ENCODE assay signal across 13 cellular contexts in genomic region chr6:26600759-26601158, GRCh38.
"Had no signal": no experiment of that assay in that cellular context is flagged by ENCODE, and none has a peak within 500 bp of the region (broad histone marks: within the 10 kb centered on the region; RNA-seq: fewer than 3 reads in every experiment).

No MANE protein-coding gene starts in this region.

- DNase-seq: activated CD8-positive, alpha-beta memory T cell treated with anti-CD3 and anti-CD28 coated beads for 24 hours; activated gamma-delta T cell treated with Interleukin-2 at 50 U/mL for 16 hours; amniotic stem cell; islet precursor cell; nucleus accumbens; posterior cingulate gyrus; retina; T-helper 9 cell; transverse colon had no signal

- H3K27ac ChIP-seq: esophagus muscularis mucosa, transverse colon had no signal

- H3K27ac Mint-ChIP-seq: stimulated activated memory B cell treated with anti-CD40 and anti-IgM and Interleukin-4, amounts not matched to agents 10 μg/mL and 1 μg/mL and 100 μg/mL, for 72 hours had no signal

- H3K27me3 ChIP-seq: esophagus muscularis mucosa, transverse colon had no signal

- H3K4me3 Mint-ChIP-seq: stimulated activated memory B cell treated with anti-CD40 and anti-IgM and Interleukin-4, amounts not matched to agents 10 μg/mL and 1 μg/mL and 100 μg/mL, for 72 hours had no signal

- H3K9me3 ChIP-seq: esophagus muscularis mucosa, transverse colon had no signal

- H3K9me3 Mint-ChIP-seq: stimulated activated memory B cell treated with anti-CD40 and anti-IgM and Interleukin-4, amounts not matched to agents 10 μg/mL and 1 μg/mL and 100 μg/mL, for 72 hours had no signal

- ATAC-seq: Right ventricle myocardium inferior; stimulated activated memory B cell treated with anti-CD40 and anti-IgM and Interleukin-4, amounts not matched to agents 10 μg/mL and 1 μg/mL and 100 μg/mL, for 72 hours had no signal

- H3K27me3 Mint-ChIP-seq: stimulated activated memory B cell treated with anti-CD40 and anti-IgM and Interleukin-4, amounts not matched to agents 10 μg/mL and 1 μg/mL and 100 μg/mL, for 72 hours had no signal

- H3K4me3 ChIP-seq: esophagus muscularis mucosa, lung, transverse colon had no signal
